In genomic region chr1:26614655-26615411, GRCh38 we compare ENCODE assay signal across 15 cellular contexts.
DNase-seq lines count a peak whose midpoint lies in the region; ATAC-seq and TF ChIP-seq lines count a peak whose summit lies in the region.
"Had no signal": no experiment of that assay in that cellular context is flagged by ENCODE, and none has a peak within 500 bp of the region (broad histone marks: within the 10 kb centered on the region; RNA-seq: fewer than 3 reads in every experiment).

No MANE protein-coding gene starts in this region.

- intact Hi-C loops in activated CD4-positive, alpha-beta T cell treated with anti-CD3 and anti-CD28 coated beads for 36 hours (cut with DNase I, micrococcal nuclease) = no loop called here

- no peak for TF ChIP-seq CTCF in GM12865 (IDR thresholded peaks at IDR 0.05; ENCODE audit: insufficient read depth, low read depth, low read length, missing control alignments)

- no peak overlapping the region for H2BK5ac ChIP-seq in mesendoderm (ENCODE audit: low read length)

- H4K8ac ChIP-seq in mesendoderm (ENCODE audit: low read depth, low read length) = no peak overlapping the region

- H3K79me1 ChIP-seq in mesendoderm (ENCODE audit: low read length) = no peaks in the 10 kb centered on the region

- no peak overlapping the region for H2BK120ac ChIP-seq in mesendoderm (ENCODE audit: low read depth, low read length)

- H3K36me3 Mint-ChIP-seq in activated CD4-positive, alpha-beta T cell treated with anti-CD3 and anti-CD28 coated beads for 36 hours (ENCODE audit: low read depth) = no peaks in the 10 kb centered on the region

- no peak overlapping the region for H4K5ac ChIP-seq in mesendoderm (ENCODE audit: low read length)

- peaks cover 17% of the 10 kb centered on the region for H3K4me1 ChIP-seq in mesendoderm (ENCODE audit: control insufficient read depth, low read depth, low read length)
- H3K4me1 ChIP-seq: BE2C had no signal

- CTCF ChIA-PET in activated CD4-positive, alpha-beta T cell treated with anti-CD3 and anti-CD28 coated beads for 36 hours (lab: Charles Lee) = interaction anchor here (0.8 to 3.4 kb wide), 8 partner anchors 10 to 264 kb away, joined by 3 to 14 read pairs (median 4); partner anchors contain the start of gene PIGV

- H3K4me2 ChIP-seq in mesendoderm (ENCODE audit: low read length) = no peak overlapping the region

- H3K4me3 Mint-ChIP-seq in activated CD4-positive, alpha-beta T cell treated with anti-CD3 and anti-CD28 coated beads for 36 hours = no peak overlapping the region
- H3K4me3 Mint-ChIP-seq: CD4-positive, alpha-beta memory T cell had no signal

- peak; percentile 60 for ATAC-seq in activated CD4-positive, alpha-beta T cell treated with anti-CD3 and anti-CD28 coated beads for 36 hours
- no peak for ATAC-seq in GM19463 (IDR thresholded peaks at IDR 0.05; ENCODE audit: unreplicated experiment)
- no peak for ATAC-seq in GM18511 (IDR thresholded peaks at IDR 0.05; ENCODE audit: unreplicated experiment)

- no peaks in the 10 kb centered on the region for H3K9me3 Mint-ChIP-seq in activated CD4-positive, alpha-beta T cell treated with anti-CD3 and anti-CD28 coated beads for 36 hours (ENCODE audit: low read depth)
- H3K9me3 Mint-ChIP-seq: CD4-positive, alpha-beta memory T cell had no signal

- H3K23ac ChIP-seq in mesendoderm (ENCODE audit: low read length) = no peak overlapping the region

- no peaks in the 10 kb centered on the region for H3K36me3 ChIP-seq in mesendoderm (ENCODE audit: control insufficient read depth, insufficient read depth, low read length)
- H3K36me3 ChIP-seq: BE2C, HAP-1 had no signal

- H2BK15ac ChIP-seq in mesendoderm (replicated peaks; ENCODE audit: low read depth) = no peak overlapping the region

- POLR2A ChIA-PET in activated CD4-positive, alpha-beta T cell treated with anti-CD3 and anti-CD28 coated beads for 36 hours (lab: Charles Lee) = no interaction called here

- H3K9ac ChIP-seq in mesendoderm (ENCODE audit: low read length) = no peak overlapping the region

- H2AK5ac ChIP-seq in mesendoderm (ENCODE audit: low read length) = no peak overlapping the region

- H3K4me3 ChIP-seq in GM12865 (ENCODE audit: low read depth, low read length) (no peak overlapping the region), mesendoderm (ENCODE audit: low read length) (no peak overlapping the region)
- H3K4me3 ChIP-seq: HAP-1 had no signal

- peaks cover 3% of the 10 kb centered on the region for H3K27me3 Mint-ChIP-seq in activated CD4-positive, alpha-beta T cell treated with anti-CD3 and anti-CD28 coated beads for 36 hours

- H3K56ac ChIP-seq in mesendoderm (ENCODE audit: low read length) = peak overlapping the region; percentile 3

- H3K79me2 ChIP-seq in mesendoderm (ENCODE audit: control insufficient read depth, insufficient read depth, low read length) = no peaks in the 10 kb centered on the region

- H3K27me3 ChIP-seq in mesendoderm (ENCODE audit: insufficient read depth, low read length, poor library complexity) = no peaks in the 10 kb centered on the region
- H3K27me3 ChIP-seq: BE2C had no signal

- no peak overlapping the region for H3K27ac ChIP-seq in mesendoderm (ENCODE audit: low read depth, low read length)
- H3K27ac ChIP-seq: C4-2B, HL-60 had no signal

- no CpG with 5 or more reads among the region's 1 CpG for WGBS in mesendoderm (ENCODE audit: extremely low coverage, insufficient coverage, low lambda C conversion rate)

- no peak for DNase-seq in activated CD4-positive, alpha-beta T cell treated with anti-CD3 and anti-CD28 coated beads for 36 hours
- no peak for DNase-seq in activated CD4-positive, alpha-beta T cell treated with anti-CD3 and anti-CD28 coated beads for 48 hours
- DNase-seq in GM12865 (ENCODE audit: low read depth) (peak; percentile 14), M059J (ENCODE audit: low read depth) (peak; percentile 13), mesendoderm (no peak), NCI-H1105 treated with DMSO at 0.1 percent for 48 hours (lab: John Stamatoyannopoulos, UW) (no peak)
- DNase-seq: BE2C; CD4-positive, alpha-beta memory T cell; DND-41; GDM1 had no signal

- no peak overlapping the region for H3K18ac ChIP-seq in mesendoderm (ENCODE audit: low read length)

- no peak overlapping the region for H3K27ac Mint-ChIP-seq in activated CD4-positive, alpha-beta T cell treated with anti-CD3 and anti-CD28 coated beads for 36 hours
- H3K27ac Mint-ChIP-seq: CD4-positive, alpha-beta memory T cell had no signal

- H3K4ac ChIP-seq in mesendoderm (ENCODE audit: low read depth, low read length) = no peak overlapping the region

- H3K4me1 Mint-ChIP-seq in activated CD4-positive, alpha-beta T cell treated with anti-CD3 and anti-CD28 coated beads for 36 hours = peaks cover 24% of the 10 kb centered on the region

Comparison
In these comparisons a context has a peak if more than half of its experiments do, and no peak if none do; other contexts are left out.
1. DNase-seq: peak in GM12865 (single experiment) and M059J (single experiment); none in activated CD4-positive, alpha-beta T cell treated with anti-CD3 and anti-CD28 coated beads for 36 hours (single experiment), activated CD4-positive, alpha-beta T cell treated with anti-CD3 and anti-CD28 coated beads for 48 hours (single experiment), mesendoderm (single experiment) and NCI-H1105 treated with DMSO at 0.1 percent for 48 hours (single experiment).